Comparison of ENCODE assay signal across 14 cellular contexts in the genomic region with DNA sequence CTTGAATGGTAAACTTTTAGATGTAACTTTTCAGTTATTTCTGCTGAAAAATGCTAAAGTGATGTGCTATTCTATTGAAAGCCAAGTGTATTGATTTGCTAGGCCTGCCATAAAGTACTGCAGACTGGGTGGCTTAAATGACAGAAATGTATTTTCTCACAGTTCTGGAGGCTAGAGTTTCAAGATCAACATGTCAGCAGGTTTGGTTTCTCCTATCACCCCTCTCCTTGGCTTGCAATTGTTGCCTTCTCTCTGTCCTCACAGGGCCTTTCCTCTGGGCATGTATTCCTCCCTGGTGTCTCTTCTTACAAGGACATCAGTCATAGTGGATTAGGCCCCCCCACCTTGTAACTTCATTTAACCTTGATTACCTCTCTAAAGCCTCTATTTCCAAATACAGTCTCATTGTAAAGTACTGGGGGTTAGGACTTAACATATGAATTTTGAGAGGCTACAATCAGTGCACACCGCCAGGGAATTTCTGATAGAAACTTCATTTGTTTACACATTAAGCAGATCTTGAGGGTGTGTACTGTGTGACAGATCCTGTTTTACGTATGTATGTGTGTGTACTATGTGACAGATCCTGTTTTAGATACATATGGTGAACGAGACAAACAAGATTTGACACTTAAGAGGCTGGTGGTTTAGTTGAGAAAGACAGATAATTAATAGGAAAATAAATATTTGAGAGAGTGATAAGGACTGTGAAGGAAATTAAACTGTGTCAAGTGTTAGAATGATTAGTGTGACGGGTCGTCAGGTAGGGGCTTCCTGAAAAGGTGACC. TPM values are rescaled to one million over a fixed set of nuclear protein-coding genes. Genes with fewer than 3 reads are reported as not detected.
DNase-seq lines count a peak whose midpoint lies in the region; ATAC-seq and TF ChIP-seq lines count a peak whose summit lies in the region.
"Had no signal": no experiment of that assay in that cellular context is flagged by ENCODE, and none has a peak within 500 bp of the region (broad histone marks: within the 10 kb centered on the region; RNA-seq: fewer than 3 reads in every experiment).

No MANE protein-coding gene starts in this region.

- 0 out of 2 replicates have a peak, but pooled peaks cover 10% of the 10 kb centered on the region for H3K36me3 ChIP-seq in PC-9 (ENCODE audit: low read depth)
- no peaks in the 10 kb centered on the region for H3K36me3 ChIP-seq in left lung
- H3K36me3 ChIP-seq: thyroid gland had no signal

- no peaks in the 10 kb centered on the region for H3K9me2 ChIP-seq in PC-9 (ENCODE audit: insufficient read depth)

- H3K4me3 Mint-ChIP-seq in stimulated activated naive B cell treated with anti-CD40 and anti-IgM and Interleukin-4, amounts not matched to agents 10 μg/mL and 1 μg/mL and 100 μg/mL, for 72 hours, result no peak overlapping the region

- H3K27ac ChIP-seq in PC-9 (0 out of 2 replicates have a peak overlapping the region, but pooled peaks have one; percentile 17), left lung (peak overlapping the region in 1 of 2 donors; percentile 13), foreskin keratinocyte (no peak overlapping the region)

- no peaks in the 10 kb centered on the region for H3K9me3 ChIP-seq in PC-9 (ENCODE audit: insufficient read depth, low read depth)
- no peaks in the 10 kb centered on the region for H3K9me3 ChIP-seq in left lung
- H3K9me3 ChIP-seq: thyroid gland had no signal

- CTCF ChIA-PET in PC-9 (lab: Charles Lee), result no interaction called here

- H3K4me2 ChIP-seq in PC-9, result no peak overlapping the region

- no TSS peak for BruUV-seq in PC-9 (replicated peaks; lab: Mats Ljungman, UMichigan)

- H3K4me3 ChIP-seq in PC-9 (no peak overlapping the region), left lung (no peak overlapping the region)
- H3K4me3 ChIP-seq: thyroid gland had no signal

- H3F3A ChIP-seq in PC-9 (ENCODE audit: insufficient read depth, low read depth), result peaks cover 13% of the 10 kb centered on the region

- intact Hi-C loops in PC-9 (cut with micrococcal nuclease; ENCODE audit: unreplicated experiment), result no loop called here
- intact Hi-C loops in left lung (cut with DNase I), result no loop called here

- H3K27me3 Mint-ChIP-seq in stimulated activated naive B cell treated with anti-CD40 and anti-IgM and Interleukin-4, amounts not matched to agents 10 μg/mL and 1 μg/mL and 100 μg/mL, for 72 hours, result no peaks in the 10 kb centered on the region

- H3K9me3 Mint-ChIP-seq in stimulated activated naive B cell treated with anti-CD40 and anti-IgM and Interleukin-4, amounts not matched to agents 10 μg/mL and 1 μg/mL and 100 μg/mL, for 72 hours, result no peaks in the 10 kb centered on the region

- peaks cover 31 to 56% of the 10 kb centered on the region in 2 donors for H3K4me1 Mint-ChIP-seq in stimulated activated naive B cell treated with anti-CD40 and anti-IgM and Interleukin-4, amounts not matched to agents 10 μg/mL and 1 μg/mL and 100 μg/mL, for 72 hours

- H4K20me1 ChIP-seq in PC-9 (ENCODE audit: insufficient read depth), result peaks cover 29% of the 10 kb centered on the region

- ATAC-seq in left lung (peak; percentile 73), HG02938 (IDR thresholded peaks at IDR 0.05; ENCODE audit: unreplicated experiment) (no peak), foreskin keratinocyte (no peak)
- no peak for ATAC-seq in stimulated activated naive B cell treated with anti-CD40 and anti-IgM and Interleukin-4, amounts not matched to agents 10 μg/mL and 1 μg/mL and 100 μg/mL, for 72 hours (replicated peaks)
- ATAC-seq: right cardiac atrium had no signal

- H3K27ac Mint-ChIP-seq in stimulated activated naive B cell treated with anti-CD40 and anti-IgM and Interleukin-4, amounts not matched to agents 10 μg/mL and 1 μg/mL and 100 μg/mL, for 72 hours, result peak overlapping the region; percentile 32

- no peak overlapping the region for H2AFZ ChIP-seq in PC-9

- TF ChIP-seq CTCF in PC-9 (conservative IDR thresholded peaks at IDR 0.05) (no peak), left lung (IDR thresholded peaks at IDR 0.05) (no peak), foreskin keratinocyte (conservative IDR thresholded peaks at IDR 0.05) (no peak)

- in situ Hi-C loops in ACHN (cut with HindIII; ENCODE audit: low pct_ligation_motif_present, low pct_unique_long_range_greater_than_20kb, low sequenced_read_pairs), result no loop called here

- H3K4me1 ChIP-seq in PC-9 (replicated peaks; ENCODE audit: insufficient read depth) (peaks cover 14% of the 10 kb centered on the region; the same call in 1 of the 2 replicates), left lung (peaks cover 3 to 46% of the 10 kb centered on the region in 2 donors), foreskin keratinocyte (peaks cover 3% of the 10 kb centered on the region)

- H3K79me2 ChIP-seq in PC-9 (ENCODE audit: low read depth), result peaks cover 77% of the 10 kb centered on the region

- POLR2A ChIA-PET in PC-9 (lab: Charles Lee; ENCODE audit: unreplicated experiment), result no interaction called here

- H3K36me3 Mint-ChIP-seq in stimulated activated naive B cell treated with anti-CD40 and anti-IgM and Interleukin-4, amounts not matched to agents 10 μg/mL and 1 μg/mL and 100 μg/mL, for 72 hours, result peaks cover 16 to 17% of the 10 kb centered on the region in 2 donors

- DNase-seq in SIG-M5 treated with dmso at 0.1 percent for 504 hours (lab: John Stamatoyannopoulos, UW; ENCODE audit: unreplicated experiment), result peak; percentile 16
- no peak for DNase-seq in SIG-M5 (lab: John Stamatoyannopoulos, UW)
- DNase-seq in PC-9, result peak in 1 of 2 experiments; percentile 39
- no peak for DNase-seq in left lung
- no peak for DNase-seq in stimulated activated naive B cell treated with anti-CD40 and anti-IgM and Interleukin-4, amounts not matched to agents 10 μg/mL and 1 μg/mL and 100 μg/mL, for 72 hours
- no peak for DNase-seq in ACHN
- no peak for DNase-seq in foreskin keratinocyte
- DNase-seq: activated effector memory CD4-positive, alpha-beta T cell treated with Interleukin-2 at 50 U/mL for 16 hours; EL; HCEC 1CT; NCI-H1694; right cardiac atrium; thyroid gland had no signal

- H3K27me3 ChIP-seq in PC-9 (ENCODE audit: insufficient read depth, low read depth) (no peaks in the 10 kb centered on the region), left lung (no peaks in the 10 kb centered on the region), foreskin keratinocyte (no peaks in the 10 kb centered on the region)
- H3K27me3 ChIP-seq: thyroid gland had no signal

RNA-seq across cellular contexts. Expression of gene ADIPOR2, which starts 49.5 kb away (rescaled TPM):
- total RNA-seq in PC-9 (2021) (76.0 and 107 TPM in 2 replicates), left lung (10 to 100 TPM; 52.9 to 66.8 TPM), foreskin keratinocyte (59.1 and 61.6 TPM in 2 replicates)
- polyA plus RNA-seq in foreskin keratinocyte, result 29.7 and 33.9 TPM in 2 replicates
